11 cellular contexts compared by ENCODE assay signal in the genomic region with DNA sequence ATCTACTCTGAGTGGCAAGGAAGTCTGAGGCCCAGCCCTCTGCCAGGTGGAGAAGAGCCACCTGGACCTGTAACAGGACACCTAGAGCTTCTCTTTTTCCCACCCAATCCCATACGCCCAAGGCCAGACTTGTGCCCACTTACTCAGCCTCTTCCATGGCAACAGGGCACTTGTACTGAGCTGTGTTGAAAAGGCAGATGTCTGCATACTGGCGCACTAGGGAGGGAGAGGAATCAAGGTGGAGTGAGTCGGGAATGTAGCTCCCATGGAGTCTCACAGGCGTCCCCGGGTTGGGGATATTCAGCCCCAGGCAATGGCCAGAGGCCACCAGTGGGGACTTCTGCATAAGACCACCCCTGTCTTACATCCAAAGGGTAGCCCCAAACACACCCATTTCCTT. TPM values are rescaled to one million over a fixed set of nuclear protein-coding genes. Genes with fewer than 3 reads are reported as not detected.
DNase-seq lines count a peak whose midpoint lies in the region; ATAC-seq and TF ChIP-seq lines count a peak whose summit lies in the region.
"Had no signal": no experiment of that assay in that cellular context is flagged by ENCODE, and none has a peak within 500 bp of the region (broad histone marks: within the 10 kb centered on the region; RNA-seq: fewer than 3 reads in every experiment).

No MANE protein-coding gene starts in this region.

- no peaks in the 10 kb centered on the region for H3K27me3 Mint-ChIP-seq in CD8-positive, alpha-beta memory T cell
- no peaks in the 10 kb centered on the region for H3K27me3 Mint-ChIP-seq in chondrocyte (ENCODE audit: low read depth)

- peaks cover 51 to 67% (median 62%) of the 10 kb centered on the region in 3 donors for H3K4me1 Mint-ChIP-seq in CD8-positive, alpha-beta memory T cell
- peaks cover 10% of the 10 kb centered on the region for H3K4me1 Mint-ChIP-seq in chondrocyte (ENCODE audit: low read depth)

- H3K9ac ChIP-seq in mucosa of rectum (ENCODE audit: low read depth in 1 of 2, low read length in 2 of 2): no peak overlapping the region

- H3K27ac ChIP-seq in CD8-positive, alpha-beta memory T cell (ENCODE audit: low read depth, low read length): peak overlapping the region; percentile 42
- peak overlapping the region; percentile 10 to 49 for H3K27ac ChIP-seq in mucosa of rectum (ENCODE audit: low read depth in 2 of 2, low read length in 2 of 2)
- H3K27ac ChIP-seq: SJCRH30 had no signal

- peak overlapping the region; percentile 89 to 98 (median 97) for H3K27ac Mint-ChIP-seq in CD8-positive, alpha-beta memory T cell
- no peak overlapping the region for H3K27ac Mint-ChIP-seq in chondrocyte (ENCODE audit: unreplicated experiment)

- no peaks in the 10 kb centered on the region for H3K9me3 Mint-ChIP-seq in CD8-positive, alpha-beta memory T cell
- no peaks in the 10 kb centered on the region for H3K9me3 Mint-ChIP-seq in chondrocyte (ENCODE audit: low read depth)

- H3K9me3 ChIP-seq in CD8-positive, alpha-beta memory T cell (ENCODE audit: low read length): no peaks in the 10 kb centered on the region
- no peaks in the 10 kb centered on the region for H3K9me3 ChIP-seq in mucosa of rectum (ENCODE audit: control insufficient read depth in 2 of 2, low read length in 2 of 2)
- H3K9me3 ChIP-seq: SJCRH30 had no signal

- CTCF ChIA-PET in CD8-positive, alpha-beta memory T cell (lab: Charles Lee): interaction anchor here (0.8 to 16.2 kb wide), 16 partner anchors 10 to 283 kb away, joined by 3 to 325 read pairs (median 4); a partner anchor contains a TSS

- peak overlapping the region; percentile 21 for H3K4me3 ChIP-seq in CD8-positive, alpha-beta memory T cell (ENCODE audit: low read length)
- no peak overlapping the region for H3K4me3 ChIP-seq in mucosa of rectum (ENCODE audit: low read length in 2 of 2)
- H3K4me3 ChIP-seq: dorsolateral prefrontal cortex, SJCRH30 had no signal

- ATAC-seq in HG03045 (IDR thresholded peaks at IDR 0.05; ENCODE audit: unreplicated experiment): no peak

- no peak for TF ChIP-seq CTCF in chondrocyte (IDR thresholded peaks at IDR 0.05)

- peak overlapping the region; percentile 32 to 90 (median 86) for H3K4me3 Mint-ChIP-seq in CD8-positive, alpha-beta memory T cell
- H3K4me3 Mint-ChIP-seq in chondrocyte (ENCODE audit: unreplicated experiment): no peak overlapping the region

- H3K4me1 ChIP-seq in CD8-positive, alpha-beta memory T cell (ENCODE audit: insufficient read depth, low read length): peaks cover 68% of the 10 kb centered on the region
- peaks cover 12% of the 10 kb centered on the region in 2 donors for H3K4me1 ChIP-seq in mucosa of rectum (ENCODE audit: control insufficient read depth in 2 of 2, insufficient read depth in 2 of 2, low read length in 2 of 2)
- H3K4me1 ChIP-seq: SJCRH30 had no signal

- H3K27me3 ChIP-seq in CD8-positive, alpha-beta memory T cell (ENCODE audit: insufficient read depth, low read length, poor library complexity, severe bottlenecking): no peaks in the 10 kb centered on the region
- H3K27me3 ChIP-seq in mucosa of rectum (ENCODE audit: control insufficient read depth in 2 of 2, insufficient read depth in 2 of 2, low read length in 2 of 2): no peaks in the 10 kb centered on the region
- H3K27me3 ChIP-seq: dorsolateral prefrontal cortex, SJCRH30 had no signal

- H3K36me3 ChIP-seq in CD8-positive, alpha-beta memory T cell (ENCODE audit: insufficient read depth, low read length): peaks cover 8% of the 10 kb centered on the region
- peaks cover 54 to 58% of the 10 kb centered on the region in 2 donors for H3K36me3 ChIP-seq in mucosa of rectum (ENCODE audit: control insufficient read depth in 2 of 2, insufficient read depth in 2 of 2, low read length in 2 of 2)

- peak in 1 of 5 donors; percentile 33 for DNase-seq in CD8-positive, alpha-beta memory T cell
- DNase-seq in NCI-H1417 (lab: John Stamatoyannopoulos, UW) (peak; percentile 83 to 97 (median 94)), SHP77 treated with DMSO at 0.1 percent for 48 hours (lab: John Stamatoyannopoulos, UW) (peak; percentile 77), HUDEP-2 (lab: John Stamatoyannopoulos, UW; ENCODE audit: unreplicated experiment in 76 of 76) (no peak), chondrocyte (ENCODE audit: low spot score) (no peak), HuH-7 (ENCODE audit: low spot score) (no peak)
- DNase-seq: SJCRH30; stimulated activated CD4-positive, alpha-beta T cell treated with anti-CD3 and anti-CD28 coated beads, Interleukin-4, amount 100 ng/mL, for 1 hour had no signal

- POLR2A ChIA-PET in CD8-positive, alpha-beta memory T cell (lab: Charles Lee): interaction anchor here (1.1 to 2.2 kb wide), 3 partner anchors 15 to 285 kb away, joined by 3 to 10 read pairs (median 7); a partner anchor contains a TSS

- peaks cover 12 to 35% (median 22%) of the 10 kb centered on the region in 3 donors for H3K36me3 Mint-ChIP-seq in CD8-positive, alpha-beta memory T cell
- H3K36me3 Mint-ChIP-seq in chondrocyte (ENCODE audit: low read depth): no peaks in the 10 kb centered on the region

RNA-seq across cellular contexts. Expression of a gene that starts 36.1 kb away (rescaled TPM):
- total RNA-seq in CD8-positive, alpha-beta memory T cell: under 1 TPM in 1 of 2 experiments, not detected in 1; 0.09 TPM
- 0.23 TPM for polyA plus RNA-seq in CD8-positive, alpha-beta memory T cell
- 0.24 to 0.82 TPM (median 0.74 TPM) in 3 replicates for total RNA-seq in chondrocyte
- total RNA-seq: SJCRH30 had no signal

Comparison
In these comparisons a context has a peak if more than half of its experiments do, and no peak if none do; other contexts are left out.
1. DNase-seq: peak in NCI-H1417 (3 of 3) and SHP77 treated with DMSO at 0.1 percent for 48 hours (single experiment); none in HUDEP-2 (0 of 76), chondrocyte (single experiment) and HuH-7 (single experiment).